ENCODE assay signal across 8 cellular contexts in the genomic region with DNA sequence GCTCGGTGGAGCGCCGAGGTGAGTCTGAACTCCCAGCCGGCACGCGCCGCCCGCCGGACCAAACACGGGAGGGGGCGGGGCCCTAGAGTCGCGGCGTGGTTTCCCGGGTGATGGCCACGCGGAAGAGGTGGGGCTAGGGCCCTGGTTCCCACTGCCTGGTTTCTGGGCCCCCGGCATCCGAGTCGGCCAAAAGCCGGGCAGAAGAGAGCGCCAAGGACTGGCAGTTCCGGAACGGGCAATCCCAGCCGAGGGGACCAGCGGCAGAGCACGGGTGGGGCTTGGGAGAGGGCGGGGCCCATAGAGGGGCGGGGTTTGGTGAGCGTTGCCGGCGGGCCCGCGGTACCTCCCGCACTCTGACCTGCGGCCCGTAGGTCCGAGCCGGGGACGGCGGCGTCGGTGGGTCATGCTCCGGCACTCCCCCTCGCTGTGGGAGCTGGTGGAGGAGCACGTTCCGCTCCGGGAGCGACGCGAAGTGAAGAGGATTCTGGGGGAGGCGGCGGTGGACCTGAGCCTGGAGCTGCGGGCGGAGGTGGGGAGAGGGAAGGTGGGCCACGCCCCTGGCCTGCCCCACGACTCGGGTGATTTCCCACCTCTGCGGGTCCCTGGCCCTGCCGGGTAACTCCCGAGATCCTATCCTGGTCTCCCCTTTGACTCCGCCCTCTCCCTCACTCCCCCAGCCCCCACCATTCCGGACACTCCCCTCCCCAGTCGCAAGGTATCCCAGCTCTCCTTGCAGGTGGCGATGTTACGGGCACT. TPM values are rescaled to one million over a fixed set of nuclear protein-coding genes. Genes with fewer than 3 reads are reported as not detected.
DNase-seq lines count a peak whose midpoint lies in the region; ATAC-seq, FAIRE-seq and TF ChIP-seq lines count a peak whose summit lies in the region.

A gene (plus strand): TSS at position 124 of the 756 bp plus-strand sequence. CDS start 280 bp downstream, at position 404.

- peaks cover 12% of the 10 kb centered on the region; the same call in 1 of the 2 replicates for H3K23me2 ChIP-seq in H1 (ENCODE audit: low read depth, low read length)

- H3K9ac ChIP-seq in H1 (replicated peaks in 1 of 4; ENCODE audit: extremely low read depth in 1 of 4, low read depth in 3 of 4, low read length in 3 of 4) (peak within 1 kb of the TSS; percentile 14 to 54 (median 33); a peak in 5 of 7 replicates), mesendoderm (ENCODE audit: low read length) (peak within 1 kb of the TSS; percentile 92)

- no peak within 1 kb of the TSS for H3K23ac ChIP-seq in H1 (ENCODE audit: insufficient read length)
- H3K23ac ChIP-seq in mesendoderm (ENCODE audit: low read length) = no peak within 1 kb of the TSS

- H2BK5ac ChIP-seq in H1 (ENCODE audit: low read depth, low read length) = peak within 1 kb of the TSS; percentile 88; the same call in 1 of the 2 replicates
- H2BK5ac ChIP-seq in mesendoderm (ENCODE audit: low read length) = peak within 1 kb of the TSS; percentile 70

- H3K36me3 ChIP-seq in H1 (ENCODE audit: control insufficient read depth in 2 of 4, insufficient read depth in 4 of 4, low read length in 3 of 4) (peaks cover 0 to 2% (median 0%) of the 10 kb centered on the region in 4 experiments; a peak in 1 of 8 replicates), mesendoderm (ENCODE audit: control insufficient read depth, insufficient read depth, low read length) (no peaks in the 10 kb centered on the region)

- H3K9me3 ChIP-seq in H1 (ENCODE audit: insufficient read depth in 2 of 2, low read depth in 1 of 2, low read length in 1 of 2) = no peaks in the 10 kb centered on the region

- H3K79me2 ChIP-seq in H1 (ENCODE audit: control insufficient read depth in 1 of 2, insufficient read depth in 2 of 2, low read length in 2 of 2) (no peaks in the 10 kb centered on the region), mesendoderm (ENCODE audit: control insufficient read depth, insufficient read depth, low read length) (no peaks in the 10 kb centered on the region)

- H2BK15ac ChIP-seq in H1 (ENCODE audit: low read length) (no peak within 1 kb of the TSS), mesendoderm (replicated peaks; ENCODE audit: low read depth) (no peak within 1 kb of the TSS)

- H2AFZ ChIP-seq in H1 (ENCODE audit: low read length) = no peak within 1 kb of the TSS

- peak within 1 kb of the TSS; percentile 48 to 72 (median 64) for H3K4me3 ChIP-seq in H1 (ENCODE audit: extremely low read depth in 1 of 4, insufficient read depth in 2 of 4, low read depth in 3 of 4, low read length in 4 of 4)
- peak within 1 kb of the TSS; percentile 70 for H3K4me3 ChIP-seq in mesendoderm (ENCODE audit: low read length)

- H4K8ac ChIP-seq in H1 (ENCODE audit: extremely low read depth, insufficient read depth, low read length) = peak within 1 kb of the TSS; percentile 79
- H4K8ac ChIP-seq in mesendoderm (ENCODE audit: low read depth, low read length) = no peak within 1 kb of the TSS

- TF ChIP-seq EP300 in H1 (IDR thresholded peaks at IDR 0.05; ENCODE audit: borderline replicate concordance in 1 of 2, low read depth in 2 of 2, low read length in 2 of 2) = no peak; a peak in 1 of 3 replicates

- H3K79me1 ChIP-seq in H1 (ENCODE audit: low read depth, low read length) (no peaks in the 10 kb centered on the region), mesendoderm (ENCODE audit: low read length) (no peaks in the 10 kb centered on the region)

- H3K27me3 ChIP-seq in H1 (replicated peaks in 1 of 4; ENCODE audit: control insufficient read depth in 3 of 4, extremely low read depth in 1 of 4, insufficient read depth in 3 of 4, low read length in 3 of 4) = no peaks in the 10 kb centered on the region
- H3K27me3 ChIP-seq in mesendoderm (ENCODE audit: insufficient read depth, low read length, poor library complexity) = no peaks in the 10 kb centered on the region

- POLR2A ChIA-PET in H1 (lab: Charles Lee; ENCODE audit: partially characterized antibody) = interaction anchor here (0.6 to 13.6 kb wide), 17 partner anchors 9 to 815 kb away, joined by 3 to 189 read pairs (median 4); a partner anchor contains a TSS

- peak within 1 kb of the TSS; percentile 64 for H3K4ac ChIP-seq in H1 (replicated peaks; ENCODE audit: insufficient read length, low read depth, low read length)
- H3K4ac ChIP-seq in mesendoderm (ENCODE audit: low read depth, low read length) = no peak within 1 kb of the TSS

- H4K5ac ChIP-seq in H1 (ENCODE audit: insufficient read length, low read depth, low read length) (peak within 1 kb of the TSS; percentile 85), mesendoderm (ENCODE audit: low read length) (no peak within 1 kb of the TSS)

- 0 out of 2 replicates have a peak within 1 kb of the TSS, but pooled peaks have one; percentile 53 for H2AK5ac ChIP-seq in H1 (ENCODE audit: low read depth, low read length)
- peak within 1 kb of the TSS; percentile 65 for H2AK5ac ChIP-seq in mesendoderm (ENCODE audit: low read length)

- TF ChIP-seq CTCF in H1 (IDR thresholded peaks at IDR 0.05; ENCODE audit: control extremely low read depth in 1 of 3, insufficient read depth in 1 of 3, low read depth in 1 of 3, low read length in 3 of 3) = no peak

- H3K27ac ChIP-seq in H1 (ENCODE audit: low read depth, low read length) = no peak within 1 kb of the TSS
- H3K27ac ChIP-seq in mesendoderm (ENCODE audit: low read depth, low read length) = peak within 1 kb of the TSS; percentile 25

- ATAC-seq in GM19043 (IDR thresholded peaks at IDR 0.05; ENCODE audit: low read depth, unreplicated experiment) = peak; percentile 50
- peak; percentile 47 for ATAC-seq in HG03378 (IDR thresholded peaks at IDR 0.05; ENCODE audit: unreplicated experiment)

- peaks cover 2% of the 10 kb centered on the region in 2 experiments for H4K20me1 ChIP-seq in H1 (replicated peaks in 1 of 2; ENCODE audit: control insufficient read depth in 1 of 2, insufficient read depth in 2 of 2, low read length in 2 of 2)

- H3K4me1 ChIP-seq in H1 (replicated peaks in 1 of 4; ENCODE audit: control insufficient read depth in 3 of 4, insufficient read depth in 4 of 4, low read length in 3 of 4) = peaks cover 0 to 5% (median 4%) of the 10 kb centered on the region in 4 experiments; a peak in 5 of 7 replicates
- H3K4me1 ChIP-seq in mesendoderm (ENCODE audit: control insufficient read depth, low read depth, low read length) = no peaks in the 10 kb centered on the region

- peak within 1 kb of the TSS; percentile 9; the same call in 1 of the 2 replicates for H2BK12ac ChIP-seq in H1 (ENCODE audit: low read depth, low read length)

- H3K18ac ChIP-seq in H1 (ENCODE audit: extremely low read depth, low read length) (peak within 1 kb of the TSS; percentile 87), mesendoderm (ENCODE audit: low read length) (peak within 1 kb of the TSS; percentile 46)

- H2BK120ac ChIP-seq in H1 (replicated peaks; ENCODE audit: low read depth, low read length) = no peak within 1 kb of the TSS
- H2BK120ac ChIP-seq in mesendoderm (ENCODE audit: low read depth, low read length) = no peak within 1 kb of the TSS

- peak; percentile 21 to 72 for TF ChIP-seq POLR2A in H1 (IDR thresholded peaks at IDR 0.05; ENCODE audit: control extremely low read depth in 1 of 2, low read depth in 2 of 2, low read length in 2 of 2)

- no peak within 1 kb of the TSS for H2BK20ac ChIP-seq in H1 (ENCODE audit: low read length)

- H3K56ac ChIP-seq in H1 (replicated peaks; ENCODE audit: insufficient read length, low read depth, low read length) (peak within 1 kb of the TSS; percentile 81), mesendoderm (ENCODE audit: low read length) (peak within 1 kb of the TSS; percentile 98)

- no peak for TF ChIP-seq RAD21 in H1 (IDR thresholded peaks at IDR 0.05 in 1 of 2, conservative IDR thresholded peaks at IDR 0.05 in 1 of 2; ENCODE audit: low read depth in 2 of 2, low read length in 2 of 2)

- WGBS in H1 (ENCODE audit: extremely low coverage in 1 of 2, insufficient coverage in 1 of 2, insufficient read length in 1 of 2, insufficient replicate concordance in 2 of 2, low coverage in 1 of 2, low lambda C conversion rate in 2 of 2, missing lambda C conversion rate in 1 of 2), 2 experiments = 3% methylated on average over 26 of the region's 66 CpGs; no CpG with 5 or more reads in 1 of the 2 experiments
- no CpG with 5 or more reads among the region's 66 CpGs for WGBS in mesendoderm (ENCODE audit: extremely low coverage, insufficient coverage, low lambda C conversion rate)

- no peak for FAIRE-seq in H1 (lab: Jason Lieb, UNC)

- H3K14ac ChIP-seq in H1 (ENCODE audit: insufficient read length) = no peak within 1 kb of the TSS

- H3K4me2 ChIP-seq in H1 (ENCODE audit: insufficient read depth in 1 of 2, low read depth in 2 of 2, low read length in 2 of 2) (peak within 1 kb of the TSS; percentile 92 to 96), mesendoderm (ENCODE audit: low read length) (peak within 1 kb of the TSS; percentile 89)

- CTCF ChIA-PET in H1 (lab: Charles Lee; ENCODE audit: partially characterized antibody) = interaction anchor here (0.6 to 21.8 kb wide), 13 partner anchors 11 to 228 kb away, joined by 3 to 478 read pairs (median 5); a partner anchor contains a TSS

- peak; percentile 95 for DNase-seq in AG20443 (ENCODE audit: low spot score)
- DNase-seq in NCI-H82 treated with DMSO at 0.1 percent for 48 hours (lab: John Stamatoyannopoulos, UW; ENCODE audit: unreplicated experiment) = peak; percentile 48
- peak; percentile 92 for DNase-seq in activated CD8-positive, alpha-beta memory T cell treated with anti-CD3 and anti-CD28 coated beads for 24 hours
- peak in 1 of 2 experiments; percentile 92 for DNase-seq in H1 (ENCODE audit: low read depth in 1 of 2, low spot score in 2 of 2)
- DNase-seq in mesendoderm = peak; percentile 84
- DNase-seq in stimulated activated CD8-positive, alpha-beta memory T cell treated with anti-CD3 and anti-CD28 coated beads, Interleukin-15, amount 100 ng/mL, for 1 hour (ENCODE audit: low read depth) = peak; percentile 45

- H4K91ac ChIP-seq in H1 (replicated peaks; ENCODE audit: insufficient read length, low read length) = peak within 1 kb of the TSS; percentile 87

RNA-seq across cellular contexts. Expression of the gene that starts here (rescaled TPM):
- 10.5 and 11.2 TPM in 2 replicates for total RNA-seq in H1 (2021; fragmentation: NEBNext Ultra II Directional; extraction: Animal tissue kit (Norgen Biotek cat#: 25700))
- polyA plus RNA-seq in H1 (2011; rRNA removed) = 11.4 and 19.7 TPM in 2 replicates
- polyA plus RNA-seq in H1 (2011; cell fraction: cytosol; rRNA removed) = 12.9 TPM
- 18.6 TPM for polyA plus RNA-seq in H1 (2011; cell fraction: nucleus; rRNA removed)
- polyA plus RNA-seq in H1 (2012, experiment 1 of 2) = 9.6 to 17.8 TPM (median 12.7 TPM) in 4 replicates
- 10.0 TPM for polyA plus RNA-seq in H1 (2012, experiment 2 of 2)
- 8.4 TPM for polyA plus RNA-seq in H1 (2013, experiment 1 of 2)
- polyA plus RNA-seq in H1 (2013, experiment 2 of 2) = 9.2 TPM
- polyA minus RNA-seq in H1 (2011; rRNA and poly(A)+ RNA removed) = 2.1 and 2.5 TPM in 2 replicates
- 7.6 TPM for polyA minus RNA-seq in H1 (2011; cell fraction: cytosol; rRNA and poly(A)+ RNA removed)
- polyA minus RNA-seq in H1 (2011; cell fraction: nucleus; rRNA and poly(A)+ RNA removed) = 4.4 TPM
- 4.0 TPM for polyA plus RNA-seq in mesendoderm (2013, experiment 1 of 2)
- 5.2 TPM for polyA plus RNA-seq in mesendoderm (2013, experiment 2 of 2)
